In the genomic region with DNA sequence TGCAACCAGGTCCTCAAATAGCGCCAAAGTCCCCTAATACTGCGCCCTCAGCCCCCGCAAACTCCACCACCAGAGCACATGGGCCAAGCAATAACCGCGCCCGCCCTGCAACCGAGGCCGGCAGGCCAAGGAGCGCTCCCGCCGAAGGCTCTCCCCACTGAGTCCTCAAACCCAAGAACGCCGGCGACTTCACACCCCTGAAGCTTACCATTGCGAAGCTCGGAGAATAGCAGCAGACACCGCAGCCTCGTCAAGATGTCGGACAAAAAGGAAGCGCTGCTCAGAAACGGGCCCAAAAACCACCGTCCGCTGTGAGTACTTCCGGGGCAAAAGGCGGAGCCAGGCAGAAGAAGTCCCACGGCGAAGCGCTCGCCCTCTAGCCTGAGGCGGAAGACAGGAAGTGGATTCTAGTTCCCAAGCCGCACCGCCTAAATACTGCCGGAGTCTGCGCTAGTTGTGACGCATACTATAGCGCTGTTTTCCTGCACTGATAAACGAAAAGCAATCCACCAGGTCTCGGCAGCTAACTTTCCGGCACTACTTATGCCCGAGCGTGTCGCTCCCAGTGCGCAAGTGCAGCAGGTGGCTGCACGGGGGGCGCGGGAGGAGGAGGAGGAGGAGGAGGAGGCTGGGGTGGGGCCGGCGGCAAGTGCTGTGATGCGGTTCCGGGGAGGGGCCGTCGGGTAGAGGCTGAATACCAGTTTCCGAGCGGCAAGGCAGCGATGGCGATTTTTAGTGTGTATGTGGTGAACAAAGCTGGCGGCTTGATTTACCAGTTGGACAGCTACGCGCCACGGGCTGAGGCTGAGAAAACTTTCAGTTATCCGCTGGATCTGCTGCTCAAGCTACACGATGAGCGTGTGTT, we compare ENCODE assay signal across 8 cellular contexts. TPM values are rescaled to one million over a fixed set of nuclear protein-coding genes. Genes with fewer than 3 reads are reported as not detected.
DNase-seq lines count a peak whose midpoint lies in the region; ATAC-seq and TF ChIP-seq lines count a peak whose summit lies in the region.

A gene (minus strand): TSS at position 270 of the 865 bp plus-strand sequence. CDS start 59 bp downstream, at position 211.
A gene with protein sequence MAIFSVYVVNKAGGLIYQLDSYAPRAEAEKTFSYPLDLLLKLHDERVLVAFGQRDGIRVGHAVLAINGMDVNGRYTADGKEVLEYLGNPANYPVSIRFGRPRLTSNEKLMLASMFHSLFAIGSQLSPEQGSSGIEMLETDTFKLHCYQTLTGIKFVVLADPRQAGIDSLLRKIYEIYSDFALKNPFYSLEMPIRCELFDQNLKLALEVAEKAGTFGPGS (plus strand): TSS at position 693 of the 865 bp plus-strand sequence. CDS start 30 bp downstream, at position 723.

- H3K4me3 Mint-ChIP-seq in activated naive CD8-positive, alpha-beta T cell, result peak within 1 kb of the TSS; percentile 99
- H3K4me3 Mint-ChIP-seq in glutamatergic neuron (ENCODE audit: unreplicated experiment), result peak within 1 kb of the TSS; percentile 99

- H3K27me3 ChIP-seq in osteoblast (ENCODE audit: insufficient read depth, low read length), result no peaks in the 10 kb centered on the region
- H3K27me3 ChIP-seq in thoracic aorta (replicated peaks; ENCODE audit: insufficient read depth), result no peaks in the 10 kb centered on the region

- POLR2A ChIA-PET in GM10248 (lab: Yijun Ruan, JAX), result interaction anchor here (0.7 to 1.7 kb wide), 6 partner anchors 12 to 76 kb away, joined by 3 to 6 read pairs (median 4); no protein-coding TSS in a partner anchor

- H3K36me3 Mint-ChIP-seq in activated naive CD8-positive, alpha-beta T cell, result peaks cover 21% of the 10 kb centered on the region
- H3K36me3 Mint-ChIP-seq in glutamatergic neuron (ENCODE audit: unreplicated experiment), result peaks cover 4% of the 10 kb centered on the region

- peaks cover 69% of the 10 kb centered on the region for H3K79me2 ChIP-seq in osteoblast (ENCODE audit: insufficient read depth, low read length)

- H3K4me3 ChIP-seq in osteoblast (ENCODE audit: insufficient read depth, low read length) (peak within 1 kb of the TSS; percentile 99), thoracic aorta (peak within 1 kb of the TSS; percentile 99)

- peaks cover 13% of the 10 kb centered on the region for H4K20me1 ChIP-seq in osteoblast (ENCODE audit: insufficient read depth, low read length)

- DNase-seq in GM10248 (ENCODE audit: extremely low spot score) (peak; percentile 95), NCI-H1105 (lab: John Stamatoyannopoulos, UW) (peak; percentile 99), SKM-1 treated with dmso at 0.1 percent for 144 hours (lab: John Stamatoyannopoulos, UW; ENCODE audit: unreplicated experiment) (peak; percentile 96), glutamatergic neuron (peak; percentile 93), osteoblast (ENCODE audit: insufficient read length, low spot score, missing footprints) (peak; percentile 95), thoracic aorta (ENCODE audit: low spot score) (peak; percentile 87)

- H3K36me3 ChIP-seq in osteoblast (ENCODE audit: insufficient read depth, low read length) (peaks cover 54% of the 10 kb centered on the region), thoracic aorta (peaks cover 32% of the 10 kb centered on the region)

- H3K9me3 ChIP-seq in osteoblast (ENCODE audit: low read depth, low read length), result no peaks in the 10 kb centered on the region
- H3K9me3 ChIP-seq in thoracic aorta, result no peaks in the 10 kb centered on the region

- H3K4me2 ChIP-seq in osteoblast (ENCODE audit: insufficient read depth, low read length), result peak within 1 kb of the TSS; percentile 89

- TF ChIP-seq CTCF in GM10248 (IDR thresholded peaks at IDR 0.05; ENCODE audit: control extremely low read depth, extremely low read depth, low read depth, missing control alignments) (no peak), glutamatergic neuron (IDR thresholded peaks at IDR 0.05; ENCODE audit: partially characterized antibody, unreplicated experiment) (no peak), osteoblast (IDR thresholded peaks at IDR 0.05; ENCODE audit: extremely low read depth, low read depth, low read length) (no peak), thoracic aorta (IDR thresholded peaks at IDR 0.05) (no peak)

- H3K27me3 Mint-ChIP-seq in activated naive CD8-positive, alpha-beta T cell, result no peaks in the 10 kb centered on the region
- H3K27me3 Mint-ChIP-seq in glutamatergic neuron (ENCODE audit: unreplicated experiment), result peaks cover 6% of the 10 kb centered on the region

- ATAC-seq in HG02623 (IDR thresholded peaks at IDR 0.05; ENCODE audit: unreplicated experiment), result peak; percentile 77
- peak; percentile 92 for ATAC-seq in thoracic aorta (ENCODE audit: insufficient number of reproducible peaks, low FRiP score, low read depth)

- CTCF ChIA-PET in GM10248 (lab: Yijun Ruan, JAX), result interaction anchor here (1.0 to 2.1 kb wide), 4 partner anchors 10 to 20 kb away, joined by 3 to 6 read pairs (median 4); a partner anchor contains a TSS

- peak within 1 kb of the TSS; percentile 100 for H3K27ac Mint-ChIP-seq in activated naive CD8-positive, alpha-beta T cell
- peak within 1 kb of the TSS; percentile 91 for H3K27ac Mint-ChIP-seq in glutamatergic neuron (ENCODE audit: unreplicated experiment)

- peak within 1 kb of the TSS; percentile 87 for H3K27ac ChIP-seq in osteoblast (ENCODE audit: low read depth, low read length)
- H3K27ac ChIP-seq in thoracic aorta, result peak within 1 kb of the TSS; percentile 88 to 97

- H3K9me3 Mint-ChIP-seq in activated naive CD8-positive, alpha-beta T cell (ENCODE audit: low read depth), result no peaks in the 10 kb centered on the region
- H3K9me3 Mint-ChIP-seq in glutamatergic neuron (ENCODE audit: unreplicated experiment), result peaks cover 10% of the 10 kb centered on the region

- H3K4me1 Mint-ChIP-seq in activated naive CD8-positive, alpha-beta T cell (ENCODE audit: low read depth), result peaks cover 56% of the 10 kb centered on the region
- H3K4me1 Mint-ChIP-seq in glutamatergic neuron (ENCODE audit: low read depth, unreplicated experiment), result peaks cover 9% of the 10 kb centered on the region

- H3K4me1 ChIP-seq in osteoblast (ENCODE audit: insufficient read depth, low read length) (peaks cover 21% of the 10 kb centered on the region), thoracic aorta (ENCODE audit: control insufficient read depth in 1 of 2, low read depth in 2 of 2) (peaks cover 23 to 49% of the 10 kb centered on the region in 2 donors)

- H2AFZ ChIP-seq in osteoblast (ENCODE audit: low read length), result peak within 1 kb of the TSS; percentile 99

RNA-seq across cellular contexts. Expression of the first gene that starts in this region (rescaled TPM):
- total RNA-seq in glutamatergic neuron (ENCODE audit: unreplicated experiment), result 673 TPM
- 1,078 and 1,259 TPM in 2 replicates for total RNA-seq in osteoblast
- 100 to 1,000 TPM; 672 to 840 TPM for total RNA-seq in thoracic aorta

RNA-seq across cellular contexts. Expression of the second gene that starts in this region (rescaled TPM):
- 85.1 TPM for total RNA-seq in glutamatergic neuron (ENCODE audit: unreplicated experiment)
- 42.3 and 48.0 TPM in 2 replicates for total RNA-seq in osteoblast
- total RNA-seq in thoracic aorta, result 10 to 100 TPM; 58.2 to 63.0 TPM

Comparison
In these comparisons a context has a peak if more than half of its experiments do, and no peak if none do; other contexts are left out.
1. Peak in every context shown above with its lines: DNase-seq, ATAC-seq, H3K4me3 ChIP-seq and H3K27ac ChIP-seq.